ENCODE assay signal across 8 cellular contexts in genomic region chr7:116862234-116863167, GRCh38. TPM values are rescaled to one million over a fixed set of nuclear protein-coding genes. Genes with fewer than 3 reads are reported as not detected.
DNase-seq lines count a peak whose midpoint lies in the region; ATAC-seq and TF ChIP-seq lines count a peak whose summit lies in the region.

TSS of gene CAPZA2 (plus strand) at chr7:116862587. CDS start at chr7:116862612, 25 bp downstream.

- DNase-seq in CD1c-positive myeloid dendritic cell (ENCODE audit: extremely low spot score): peak; percentile 98
- peak; percentile 98 for DNase-seq in NCI-H69 (lab: John Stamatoyannopoulos, UW)
- DNase-seq in activated CD4-positive, alpha-beta T cell treated with anti-CD3 and anti-CD28 coated beads, Interleukin-2, amount 10 ng/mL, durations not matched to agents 7 days and 5 days: peak; percentile 92
- DNase-seq in coronary artery (ENCODE audit: low spot score): peak; percentile 95
- peak; percentile 94 for DNase-seq in left lobe of liver (ENCODE audit: low spot score)
- DNase-seq in stimulated activated CD4-positive, alpha-beta T cell treated with anti-CD3 and anti-CD28 coated beads, Interleukin-2, amount 100 ng/mL, for 24 hours: peak; percentile 95

- peaks cover 5% of the 10 kb centered on the region for H3K27me3 Mint-ChIP-seq in activated CD4-positive, alpha-beta T cell treated with anti-CD3 and anti-CD28 coated beads, Interleukin-2, amount 10 ng/mL, durations not matched to agents 7 days and 5 days

- peak; percentile 19 for TF ChIP-seq CTCF in coronary artery (IDR thresholded peaks at IDR 0.05)

- H3K4me1 Mint-ChIP-seq in activated CD4-positive, alpha-beta T cell treated with anti-CD3 and anti-CD28 coated beads, Interleukin-2, amount 10 ng/mL, durations not matched to agents 7 days and 5 days: peaks cover 35% of the 10 kb centered on the region

- H3K9me3 Mint-ChIP-seq in activated CD4-positive, alpha-beta T cell treated with anti-CD3 and anti-CD28 coated beads, Interleukin-2, amount 10 ng/mL, durations not matched to agents 7 days and 5 days: no peaks in the 10 kb centered on the region

- peak within 1 kb of the TSS; percentile 99 for H3K4me3 Mint-ChIP-seq in activated CD4-positive, alpha-beta T cell treated with anti-CD3 and anti-CD28 coated beads, Interleukin-2, amount 10 ng/mL, durations not matched to agents 7 days and 5 days

- peak within 1 kb of the TSS; percentile 84 for H3K4me3 ChIP-seq in coronary artery

- peak; percentile 84 for ATAC-seq in GM19372 (IDR thresholded peaks at IDR 0.05; ENCODE audit: low read depth, unreplicated experiment)
- ATAC-seq in HG03521 (IDR thresholded peaks at IDR 0.05; ENCODE audit: unreplicated experiment): peak; percentile 90
- ATAC-seq in left lobe of liver: peak; percentile 96

- H3K27ac Mint-ChIP-seq in activated CD4-positive, alpha-beta T cell treated with anti-CD3 and anti-CD28 coated beads, Interleukin-2, amount 10 ng/mL, durations not matched to agents 7 days and 5 days: peak within 1 kb of the TSS; percentile 99

- POLR2A ChIA-PET in activated CD4-positive, alpha-beta T cell treated with anti-CD3 and anti-CD28 coated beads, Interleukin-2, amount 10 ng/mL, durations not matched to agents 7 days and 5 days (lab: Charles Lee): no interaction called here

- CTCF ChIA-PET in activated CD4-positive, alpha-beta T cell treated with anti-CD3 and anti-CD28 coated beads, Interleukin-2, amount 10 ng/mL, durations not matched to agents 7 days and 5 days (lab: Charles Lee): interaction anchor here (1.0 kb wide), 1 partner anchor 10 kb away, joined by 4 read pairs; no protein-coding TSS in a partner anchor

- peaks cover 6% of the 10 kb centered on the region for H3K36me3 Mint-ChIP-seq in activated CD4-positive, alpha-beta T cell treated with anti-CD3 and anti-CD28 coated beads, Interleukin-2, amount 10 ng/mL, durations not matched to agents 7 days and 5 days (ENCODE audit: low read depth)

- H3K27ac ChIP-seq in coronary artery: peak within 1 kb of the TSS; percentile 99 to 100

RNA-seq across cellular contexts. Expression of gene CAPZA2, which starts in this region (rescaled TPM):
- 100 to 1,000 TPM; 134 to 182 TPM for total RNA-seq in activated CD4-positive, alpha-beta T cell treated with anti-CD3 and anti-CD28 coated beads, Interleukin-2, amount 10 ng/mL, durations not matched to agents 7 days and 5 days
- 83.7 TPM for total RNA-seq in left lobe of liver

Comparison
In these comparisons a context has a peak if more than half of its experiments do, and no peak if none do; other contexts are left out.
1. Peak in every context shown above with its lines: DNase-seq, ATAC-seq, H3K4me3 ChIP-seq and H3K27ac ChIP-seq.